8 cellular contexts compared by ENCODE assay signal in the genomic region with DNA sequence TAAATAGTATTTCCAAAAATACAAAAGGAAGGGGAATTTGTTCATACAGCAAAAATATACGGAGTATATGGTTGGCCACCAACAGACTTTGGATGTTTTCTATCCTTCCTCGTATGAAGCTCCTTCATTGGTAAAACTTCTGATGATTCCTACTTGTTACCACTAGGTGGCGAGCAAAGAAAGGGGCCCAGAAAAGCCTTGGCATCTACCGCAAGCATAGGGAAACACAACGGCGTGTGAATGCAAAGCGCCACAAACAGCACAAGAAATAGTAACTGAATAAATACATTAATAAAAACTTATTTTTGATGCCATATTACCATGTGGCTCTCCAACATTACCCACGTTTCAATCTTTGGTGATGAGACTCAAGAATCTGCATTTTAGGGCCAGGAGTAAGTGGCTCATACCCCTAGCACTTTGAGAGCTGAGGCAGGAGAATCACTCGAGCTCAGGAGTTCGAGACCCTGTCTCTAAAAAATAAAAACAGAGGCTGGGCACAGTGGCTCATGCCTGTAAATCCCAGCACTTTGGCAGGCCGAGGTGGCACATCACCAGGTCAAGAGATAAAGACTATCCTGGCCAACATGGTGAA. TPM values are rescaled to one million over a fixed set of nuclear protein-coding genes. Genes with fewer than 3 reads are reported as not detected.
A peak's percentile ranks its signal among the peaks of the same experiment; 100 is the strongest.
DNase-seq lines count a peak whose midpoint lies in the region; ATAC-seq, FAIRE-seq and TF ChIP-seq lines count a peak whose summit lies in the region.

No MANE protein-coding gene starts in this region.

- intact Hi-C loops in K562 (cut with micrococcal nuclease) (loop anchor here (1.0 to 2.0 kb wide), 2 partner anchors 89 to 150 kb away; no protein-coding TSS in a partner anchor), sigmoid colon (cut with DNase I) (loop anchor here (2.0 to 10.0 kb wide), 4 partner anchors 72 to 259 kb away; a partner anchor contains a TSS)

- 17% methylated on average over 11 of the region's 11 CpGs for WGBS in K562 (ENCODE audit: insufficient coverage, low coverage, missing lambda C conversion rate)
- 25% methylated on average over 11 of the region's 11 CpGs for WGBS in hepatocyte (ENCODE audit: low lambda C conversion rate, missing lambda C conversion rate)
- WGBS in sigmoid colon, 2 donors = 11 to 18% methylated on average over 11 of the region's 11 CpGs

- no peaks in the 10 kb centered on the region for H3K9me2 ChIP-seq in hepatocyte (replicated peaks; ENCODE audit: insufficient read depth)

- TF ChIP-seq EP300 in K562 (IDR thresholded peaks at IDR 0.05; ENCODE audit: low read length) (no peak), sigmoid colon (IDR thresholded peaks at IDR 0.05) (no peak)

- in situ Hi-C loops in K562 (cut with MboI) = no loop called here

- H3K27me3 Mint-ChIP-seq in T-helper 2 cell treated with Interferon-gamma antibody and Interleukin-4, amounts not matched to agents 5 μg/mL and 100 μg/mL, for 36 hours (ENCODE audit: low read depth) = no peaks in the 10 kb centered on the region

- peaks cover 43% of the 10 kb centered on the region for H3K4me1 Mint-ChIP-seq in T-helper 2 cell treated with Interferon-gamma antibody and Interleukin-4, amounts not matched to agents 5 μg/mL and 100 μg/mL, for 36 hours (ENCODE audit: low read depth)

- no peaks in the 10 kb centered on the region for H3K27me3 ChIP-seq in K562 (ENCODE audit: control insufficient read depth in 2 of 2, insufficient read depth in 2 of 2, low read length in 2 of 2)
- H3K27me3 ChIP-seq in hepatocyte = no peaks in the 10 kb centered on the region
- no peaks in the 10 kb centered on the region for H3K27me3 ChIP-seq in sigmoid colon

- no TSS peak for BruUV-seq in K562 (replicated peaks; lab: Mats Ljungman, UMichigan)

- H3K4me3 Mint-ChIP-seq in T-helper 2 cell treated with Interferon-gamma antibody and Interleukin-4, amounts not matched to agents 5 μg/mL and 100 μg/mL, for 36 hours = no peak overlapping the region

- no peak overlapping the region for H3K4me3 ChIP-seq in K562
- H3K4me3 ChIP-seq in hepatocyte = no peak overlapping the region
- H3K4me3 ChIP-seq in sigmoid colon = peak overlapping the region in 1 of 4 donors; percentile 23

- peak; percentile 70 to 75 for TF ChIP-seq RAD21 in K562 (CRISPR knock-in tag; conservative IDR thresholded peaks at IDR 0.05 in 1 of 2, IDR thresholded peaks at IDR 0.05 in 1 of 2)

- CTCF ChIA-PET in K562 (lab: Yijun Ruan, JAX; ENCODE audit: low intra/inter-chr PET ratio) = interaction anchor here (0.7 to 2.0 kb wide), 6 partner anchors 90 to 168 kb away, joined by 3 to 12 read pairs (median 4); no protein-coding TSS in a partner anchor

- H3K79me2 ChIP-seq in K562 (ENCODE audit: control insufficient read depth, insufficient read depth, low read length) = peaks cover 97% of the 10 kb centered on the region
- peaks cover 98% of the 10 kb centered on the region for H3K79me2 ChIP-seq in hepatocyte

- POLR2A ChIA-PET in K562 (lab: Yijun Ruan, JAX) = interaction anchor here (0.6 to 2.1 kb wide), 11 partner anchors 10 to 279 kb away, joined by 3 to 9 read pairs (median 4); a partner anchor contains a TSS

- TF ChIP-seq POLR2A in K562 (conservative IDR thresholded peaks at IDR 0.05) (no peak), sigmoid colon (IDR thresholded peaks at IDR 0.05) (no peak)

- no peak overlapping the region for H3K4me2 ChIP-seq in K562 (ENCODE audit: insufficient read depth, low read length)
- H3K4me2 ChIP-seq in hepatocyte = peak overlapping the region; percentile 26

- H3K9me3 ChIP-seq in K562 (replicated peaks; ENCODE audit: control insufficient read depth, insufficient read depth, low read depth, low read length) (no peaks in the 10 kb centered on the region), hepatocyte (ENCODE audit: low read depth) (no peaks in the 10 kb centered on the region), sigmoid colon (no peaks in the 10 kb centered on the region)

- H2AFZ ChIP-seq in K562 (ENCODE audit: low read depth, low read length) (no peak overlapping the region), hepatocyte (no peak overlapping the region)

- no peaks in the 10 kb centered on the region for H3K9me1 ChIP-seq in K562 (ENCODE audit: control insufficient read depth, insufficient read depth, low read length)

- DNase-seq in NCI-H1436 (lab: John Stamatoyannopoulos, UW) (peak; percentile 79), NCI-H1436 treated with DMSO at 0.1 percent for 48 hours (lab: John Stamatoyannopoulos, UW) (no peak), NCI-H2029 (lab: John Stamatoyannopoulos, UW) (peak; percentile 23), K562 (ENCODE audit: extremely low read depth in 1 of 4, low spot score in 3 of 4) (peak; percentile 40 to 71 (median 45)), hepatocyte (ENCODE audit: low spot score) (peak; percentile 85), sigmoid colon (peak; percentile 86)
- DNase-seq in T-helper 2 cell treated with Interferon-gamma antibody and Interleukin-4, amounts not matched to agents 5 μg/mL and 100 μg/mL, for 36 hours (ENCODE audit: low spot score) = peak; percentile 50

- H3K36me3 Mint-ChIP-seq in T-helper 2 cell treated with Interferon-gamma antibody and Interleukin-4, amounts not matched to agents 5 μg/mL and 100 μg/mL, for 36 hours (ENCODE audit: low read depth) = peaks cover 33% of the 10 kb centered on the region

- TF ChIP-seq CTCF in K562 (IDR thresholded peaks at IDR 0.05 in 2 of 3, conservative IDR thresholded peaks at IDR 0.05 in 1 of 3; ENCODE audit: insufficient read depth in 2 of 3, low read depth in 1 of 3, low read length in 3 of 3) (peak; percentile 68 to 75 (median 74)), hepatocyte (IDR thresholded peaks at IDR 0.05; ENCODE audit: poor library complexity) (peak; percentile 82), sigmoid colon (IDR thresholded peaks at IDR 0.05) (peak; percentile 72 to 91 (median 78))

- H3K27ac ChIP-seq in K562 (ENCODE audit: extremely low read depth, low read depth, low read length) = no peak overlapping the region
- H3K27ac ChIP-seq in hepatocyte = peak overlapping the region; percentile 23
- H3K27ac ChIP-seq in sigmoid colon = peak overlapping the region; percentile 24 to 79 (median 54)

- H3K9me3 Mint-ChIP-seq in T-helper 2 cell treated with Interferon-gamma antibody and Interleukin-4, amounts not matched to agents 5 μg/mL and 100 μg/mL, for 36 hours = no peaks in the 10 kb centered on the region

- no peaks in the 10 kb centered on the region; a peak in 1 of 5 replicates for H3K4me1 ChIP-seq in K562 (replicated peaks in 1 of 2; ENCODE audit: control insufficient read depth in 2 of 2, insufficient read depth in 2 of 2, low read length in 2 of 2)
- H3K4me1 ChIP-seq in hepatocyte (ENCODE audit: insufficient read depth) = peaks cover 14% of the 10 kb centered on the region
- H3K4me1 ChIP-seq in sigmoid colon = peaks cover 0 to 96% (median 78%) of the 10 kb centered on the region in 4 donors

- peak; percentile 83 for FAIRE-seq in K562 (lab: Jason Lieb, UNC)

- ATAC-seq in K562 (peak; percentile 87), GM18517 (IDR thresholded peaks at IDR 0.05; ENCODE audit: unreplicated experiment) (no peak)

- H3K36me3 ChIP-seq in K562 (ENCODE audit: control insufficient read depth, insufficient read depth, low read length) (peaks cover 55% of the 10 kb centered on the region; the same call in 2 of the 3 replicates), hepatocyte (replicated peaks; ENCODE audit: insufficient read depth, low read depth) (no peaks in the 10 kb centered on the region), sigmoid colon (peaks cover 0 to 21% (median 7%) of the 10 kb centered on the region in 4 donors)

- H3K27ac Mint-ChIP-seq in T-helper 2 cell treated with Interferon-gamma antibody and Interleukin-4, amounts not matched to agents 5 μg/mL and 100 μg/mL, for 36 hours = no peak overlapping the region

- H4K20me1 ChIP-seq in K562 (replicated peaks; ENCODE audit: control insufficient read depth, insufficient read depth, low read length) (peaks cover 39% of the 10 kb centered on the region), hepatocyte (ENCODE audit: insufficient read depth, poor library complexity, severe bottlenecking) (peaks cover 99% of the 10 kb centered on the region)

- no peak overlapping the region for H3K9ac ChIP-seq in K562 (ENCODE audit: insufficient read depth in 1 of 2, low read depth in 2 of 2, low read length in 2 of 2)

TF ChIP-seq in K562, 482 proteins besides CTCF, POLR2A, EP300 and RAD21 (continues in another document):
- peak; percentile 53; the same call in 1 of the 2 replicates for TF ChIP-seq SMC3 (conservative IDR thresholded peaks at IDR 0.05; ENCODE audit: insufficient read depth, low read depth, low read length)

RNA-seq across cellular contexts. Expression of a gene that starts 34.5 kb away (rescaled TPM):
- total RNA-seq in K562 (2011; cell fraction: chromatin; rRNA removed; ENCODE audit: low replicate concordance) = 89.4 and 152 TPM in 2 replicates
- total RNA-seq in K562 (2011; cell fraction: nucleolus; rRNA removed) = 61.4 and 88.2 TPM in 2 replicates
- total RNA-seq in K562 (2011; cell fraction: nucleoplasm; rRNA removed) = 127 and 150 TPM in 2 replicates
- total RNA-seq in K562 (2014; rRNA removed) = 234 and 310 TPM in 2 replicates
- total RNA-seq in K562 (2014; rRNA removed; fragmentation: Illumina TruSeq; extraction: Trizol) = 184 and 193 TPM in 2 replicates
- 224 TPM in 2 replicates for total RNA-seq in K562 (2015; rRNA removed; fragmentation: Illumina TruSeq; extraction: Trizol)
- total RNA-seq in K562 (2021) = 466 and 488 TPM in 2 replicates
- 480 and 622 TPM in 2 replicates for polyA plus RNA-seq in K562 (2011; rRNA removed)
- polyA plus RNA-seq in K562 (2011; cell fraction: cytosol; rRNA removed) = 198 and 388 TPM in 2 replicates
- 77.5 and 131 TPM in 2 replicates for polyA plus RNA-seq in K562 (2011; cell fraction: nucleus; rRNA removed)
- 300 and 685 TPM in 2 replicates for polyA plus RNA-seq in K562 (2012)
- polyA plus RNA-seq in K562 (2014; fragmentation: Illumina TruSeq; extraction: Trizol) = 402 and 448 TPM in 2 replicates
- 100 to 1,000 TPM; 323 to 513 TPM for polyA plus RNA-seq in K562 (2014; fragmentation: Nextera tagmentation; extraction: Ambion mirVana)
- polyA plus RNA-seq in K562 (2014; rRNA removed) = 576 and 727 TPM in 2 replicates
- 684 and 865 TPM in 2 replicates for polyA minus RNA-seq in K562 (2011; rRNA and poly(A)+ RNA removed)
- polyA minus RNA-seq in K562 (2011; cell fraction: cytosol; rRNA and poly(A)+ RNA removed) = 251 and 367 TPM in 2 replicates
- 34.3 and 69.4 TPM in 2 replicates for polyA minus RNA-seq in K562 (2011; cell fraction: nucleus; rRNA and poly(A)+ RNA removed)
- total RNA-seq in hepatocyte = 566 and 611 TPM in 2 replicates
- 339 and 374 TPM in 2 replicates for polyA plus RNA-seq in hepatocyte
- total RNA-seq in sigmoid colon = 100 to 1,000 TPM; 353 to 507 (median 431) TPM
- polyA plus RNA-seq in sigmoid colon = 100 to 1,000 TPM; 312 to 440 (median 350) TPM
